In the genomic region with DNA sequence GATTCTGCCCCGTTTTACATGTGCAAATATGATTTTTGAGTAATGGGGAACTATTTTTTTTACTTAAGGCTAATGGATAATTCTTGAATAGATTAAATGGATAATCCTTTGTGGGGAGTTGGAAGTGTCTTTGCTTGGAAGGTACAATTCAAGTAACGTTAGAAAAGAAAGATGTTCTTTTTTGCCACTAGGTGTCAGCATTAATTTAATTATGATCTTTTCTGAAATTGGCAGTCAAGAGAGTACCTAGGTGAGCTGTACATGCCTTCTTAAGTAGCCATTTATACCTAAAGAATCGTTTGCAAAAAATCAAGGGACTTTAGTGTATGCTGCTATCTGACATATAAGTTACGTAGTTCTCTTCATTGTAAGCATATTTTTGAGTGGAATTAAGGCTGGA, we compare ENCODE assay signal across 8 cellular contexts. TPM values are rescaled to one million over a fixed set of nuclear protein-coding genes. Genes with fewer than 3 reads are reported as not detected.
DNase-seq lines count a peak whose midpoint lies in the region; ATAC-seq and TF ChIP-seq lines count a peak whose summit lies in the region.

No MANE protein-coding gene starts in this region.

- POLR2A ChIA-PET in PC-9 (lab: Charles Lee; ENCODE audit: unreplicated experiment) = interaction anchor here (0.6 to 0.8 kb wide), 2 partner anchors 67 to 459 kb away, joined by 4 to 8 read pairs; a partner anchor contains a TSS

- H3F3A ChIP-seq in PC-9 (ENCODE audit: insufficient read depth, low read depth) = peaks cover 4% of the 10 kb centered on the region

- BruUV-seq in PC-9 (replicated peaks; lab: Mats Ljungman, UMichigan) = no TSS peak

- H3K4me3 ChIP-seq in PC-9 (peak overlapping the region; percentile 81), choroid plexus epithelial cell (ENCODE audit: low read depth, low read length) (no peak overlapping the region)

- peak overlapping the region; percentile 90 for H3K4me2 ChIP-seq in PC-9

- peaks cover 16% of the 10 kb centered on the region; the same call in 1 of the 2 replicates for H3K36me3 ChIP-seq in PC-9 (ENCODE audit: low read depth)

- H3K4me1 ChIP-seq in PC-9 (replicated peaks; ENCODE audit: insufficient read depth) = peaks cover 24% of the 10 kb centered on the region

- H3K27me3 ChIP-seq in PC-9 (ENCODE audit: insufficient read depth, low read depth) = no peaks in the 10 kb centered on the region

- H3K27ac ChIP-seq in C4-2B (no peak overlapping the region), PC-9 (no peak overlapping the region)

- ATAC-seq in GM18520 (IDR thresholded peaks at IDR 0.05; ENCODE audit: unreplicated experiment) = peak; percentile 50
- ATAC-seq in HG03520 (IDR thresholded peaks at IDR 0.05; ENCODE audit: unreplicated experiment) = no peak

- TF ChIP-seq CTCF in C4-2B (conservative IDR thresholded peaks at IDR 0.05) (peak; percentile 75), PC-9 (conservative IDR thresholded peaks at IDR 0.05) (peak; percentile 78), choroid plexus epithelial cell (conservative IDR thresholded peaks at IDR 0.05; ENCODE audit: low read depth, low read length) (peak; percentile 34)

- DNase-seq in LHCN-M2 (ENCODE audit: low read depth) = peak; percentile 47
- peak in 1 of 2 experiments; percentile 76 for DNase-seq in PC-9
- DNase-seq in choroid plexus epithelial cell (ENCODE audit: low read depth) = peak; percentile 74
- DNase-seq in medulla oblongata (ENCODE audit: extremely low spot score) = peak; percentile 69
- no peak for DNase-seq in UCSD-AML1 (lab: John Stamatoyannopoulos, UW; ENCODE audit: unreplicated experiment)

- no peaks in the 10 kb centered on the region for H3K9me2 ChIP-seq in PC-9 (ENCODE audit: insufficient read depth)

- CTCF ChIA-PET in PC-9 (lab: Charles Lee) = interaction anchor here (0.6 to 1.9 kb wide), 3 partner anchors 15 to 806 kb away, joined by 6 to 14 read pairs (median 11); no protein-coding TSS in a partner anchor

- no peak overlapping the region for H2AFZ ChIP-seq in PC-9

- peaks cover 41% of the 10 kb centered on the region for H4K20me1 ChIP-seq in PC-9 (ENCODE audit: insufficient read depth)

- peaks cover 74% of the 10 kb centered on the region for H3K79me2 ChIP-seq in PC-9 (ENCODE audit: low read depth)

- intact Hi-C loops in PC-9 (cut with micrococcal nuclease; ENCODE audit: unreplicated experiment) = loop anchor here (1.0 kb wide), 4 partner anchors 217 to 806 kb away; no protein-coding TSS in a partner anchor

- H3K9me3 ChIP-seq in PC-9 (ENCODE audit: insufficient read depth, low read depth) = no peaks in the 10 kb centered on the region

RNA-seq across cellular contexts. Expression of a gene that starts 2.2 kb away (rescaled TPM):
- total RNA-seq in LHCN-M2 (2014; rRNA removed) = 38.0 and 48.0 TPM in 2 replicates
- 7.9 TPM for polyA plus RNA-seq in LHCN-M2 (2012)
- total RNA-seq in PC-9 (2021) = 43.4 and 48.1 TPM in 2 replicates
